ENCODE assay signal across 17 cellular contexts in the genomic region with DNA sequence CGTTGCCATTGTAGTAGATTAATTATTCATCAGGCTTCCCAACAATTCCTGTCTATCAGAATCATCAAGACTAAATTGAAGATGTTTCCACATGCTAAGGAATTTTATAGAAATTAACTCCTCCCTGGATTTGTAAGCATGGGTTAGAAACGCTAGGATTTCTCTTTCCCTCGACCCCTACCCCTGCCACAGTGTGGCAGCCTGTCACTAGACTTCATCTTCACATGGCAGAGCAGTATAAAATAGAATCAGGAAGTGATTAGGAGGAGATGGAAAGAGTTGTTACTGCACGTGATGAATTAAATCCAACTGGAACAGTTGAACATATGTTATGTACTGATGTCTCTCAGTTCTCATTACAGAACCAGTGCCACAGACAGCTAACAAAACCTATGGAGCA.
"Had no signal": no experiment of that assay in that cellular context is flagged by ENCODE, and none has a peak within 500 bp of the region (broad histone marks: within the 10 kb centered on the region; RNA-seq: fewer than 3 reads in every experiment).

No MANE protein-coding gene starts in this region.

- DNase-seq: activated CD4-positive, alpha-beta T cell treated with anti-CD3 and anti-CD28 coated beads, Interleukin-2, amount 50 U/mL, for 4 hours; activated gamma-delta T cell treated with Interleukin-2 at 50 U/mL for 16 hours; activated T-cell treated with anti-CD3 and anti-CD28 coated beads for 4 hours; adrenal gland; erythroblast; occipital lobe; stimulated activated CD4-positive, alpha-beta T cell treated with anti-CD3 and anti-CD28 coated beads, Interleukin-2, amount 100 ng/mL, for 24 hours; stimulated activated naive CD4-positive, alpha-beta T cell treated with Interleukin-2 at 50 U/mL for 16 hours; thyroid gland had no signal

- H3K36me3 ChIP-seq: adrenal gland, breast epithelium, thyroid gland had no signal

- FAIRE-seq: astrocyte, endometrium, frontal cortex, keratinocyte had no signal

- H3K9me3 ChIP-seq: breast epithelium had no signal

- H3K4me3 ChIP-seq: adrenal gland, breast epithelium, coronary artery, thyroid gland had no signal

- H3K4me1 ChIP-seq: adrenal gland, breast epithelium, thyroid gland had no signal

- ATAC-seq: activated naive CD4-positive, alpha-beta T cell treated with anti-CD3 and anti-CD28 coated beads, Interleukin-2, amount 50 U/mL, for 72 hours; left lobe of liver had no signal

- H3K27ac ChIP-seq: adrenal gland, breast epithelium, coronary artery, thyroid gland had no signal
